9 cellular contexts compared by ENCODE assay signal in genomic region chr15:41828747-41829270, GRCh38. TPM values are rescaled to one million over a fixed set of nuclear protein-coding genes. Genes with fewer than 3 reads are reported as not detected.
A peak's percentile ranks its signal among the peaks of the same experiment; 100 is the strongest.
DNase-seq lines count a peak whose midpoint lies in the region; ATAC-seq and TF ChIP-seq lines count a peak whose summit lies in the region.
"Had no signal": no experiment of that assay in that cellular context is flagged by ENCODE, and none has a peak within 500 bp of the region (broad histone marks: within the 10 kb centered on the region; RNA-seq: fewer than 3 reads in every experiment).

No MANE protein-coding gene starts in this region.

- H3K27ac Mint-ChIP-seq in chondrocyte (ENCODE audit: unreplicated experiment) = peak overlapping the region; percentile 79
- H3K27ac Mint-ChIP-seq in naive B cell = peak overlapping the region; percentile 2 to 96 (median 90)

- H3K27me3 ChIP-seq in Karpas-422 (ENCODE audit: low read length) = no peaks in the 10 kb centered on the region

- no peak overlapping the region for H2AFZ ChIP-seq in Karpas-422 (ENCODE audit: low read length)

- no peak for TF ChIP-seq CTCF in AG10803 (conservative IDR thresholded peaks at IDR 0.05; ENCODE audit: low read length)
- TF ChIP-seq CTCF in chondrocyte (IDR thresholded peaks at IDR 0.05) = no peak

- no peaks in the 10 kb centered on the region for H3K9me3 ChIP-seq in Karpas-422 (ENCODE audit: low read length)

- no peaks in the 10 kb centered on the region for H4K20me1 ChIP-seq in Karpas-422 (ENCODE audit: insufficient read depth, low read depth, low read length)

- ATAC-seq in naive B cell (ENCODE audit: low read depth in 2 of 2) = no peak

- DNase-seq in AG10803 (ENCODE audit: low read depth) (peak; percentile 12), Karpas-422 (no peak), chondrocyte (ENCODE audit: low spot score) (no peak), naive B cell (no peak), SHP77 (lab: John Stamatoyannopoulos, UW) (no peak), SW 1271 (lab: John Stamatoyannopoulos, UW) (no peak), head of caudate nucleus (no peak)
- no peak for DNase-seq in activated CD8-positive, alpha-beta memory T cell treated with anti-CD3 and anti-CD28 coated beads, Interleukin-2, amount 50 U/mL, for 48 hours
- DNase-seq: activated CD4-positive, CD25-positive, alpha-beta regulatory T cell treated with anti-CD3 and anti-CD28 coated beads, Interleukin-2, amount 50 U/mL, for 72 hours had no signal

- peaks cover 23% of the 10 kb centered on the region for H3K4me1 ChIP-seq in Karpas-422 (ENCODE audit: low read length)

- intact Hi-C loops in head of caudate nucleus (cut with DNase I) = no loop called here

- no peaks in the 10 kb centered on the region for H3K9me3 Mint-ChIP-seq in chondrocyte (ENCODE audit: low read depth)
- no peaks in the 10 kb centered on the region for H3K9me3 Mint-ChIP-seq in naive B cell

- peak overlapping the region; percentile 87 for H3K4me3 ChIP-seq in AG10803 (ENCODE audit: low read length)
- peak overlapping the region; percentile 78 for H3K4me3 ChIP-seq in Karpas-422 (ENCODE audit: low read length)

- H3K36me3 Mint-ChIP-seq in chondrocyte (ENCODE audit: low read depth) (peaks cover 7% of the 10 kb centered on the region), naive B cell (no peaks in the 10 kb centered on the region)

- H3K4me3 Mint-ChIP-seq in chondrocyte (ENCODE audit: unreplicated experiment) = peak overlapping the region; percentile 77
- H3K4me3 Mint-ChIP-seq in naive B cell = peak overlapping the region; percentile 83 to 98 (median 94)

- no peaks in the 10 kb centered on the region for H3K27me3 Mint-ChIP-seq in chondrocyte (ENCODE audit: low read depth)
- no peaks in the 10 kb centered on the region for H3K27me3 Mint-ChIP-seq in naive B cell

- H3K9me2 ChIP-seq in Karpas-422 (replicated peaks; ENCODE audit: insufficient read depth, low read length) = no peaks in the 10 kb centered on the region

- peak overlapping the region; percentile 74 for H3K9ac ChIP-seq in Karpas-422 (ENCODE audit: low read length)

- H3K4me2 ChIP-seq in Karpas-422 (ENCODE audit: low read depth, low read length, poor library complexity, severe bottlenecking) = peak overlapping the region; percentile 80

- H3K36me3 ChIP-seq in Karpas-422 (ENCODE audit: insufficient read depth, low read length) = no peaks in the 10 kb centered on the region

- no peak overlapping the region for H3K27ac ChIP-seq in Karpas-422 (ENCODE audit: low read length)

- no peaks in the 10 kb centered on the region for H3K79me2 ChIP-seq in Karpas-422 (ENCODE audit: low read length)

- peaks cover 15% of the 10 kb centered on the region for H3K4me1 Mint-ChIP-seq in chondrocyte (ENCODE audit: low read depth)
- H3K4me1 Mint-ChIP-seq in naive B cell = peaks cover 22 to 48% (median 36%) of the 10 kb centered on the region in 3 donors

RNA-seq across cellular contexts. Expression of gene JMJD7, which starts 0.9 kb away (rescaled TPM):
- 2.8 and 9.2 TPM in 2 replicates for total RNA-seq in Karpas-422 (2014; rRNA removed; shearing (Covaris generic); ENCODE audit: low replicate concordance)
- 4.9 to 5.4 TPM (median 5.2 TPM) in 3 replicates for total RNA-seq in chondrocyte
- polyA plus RNA-seq in naive B cell (ENCODE audit: low read depth in 6 of 6) = 10 to 100 TPM; 11.3 to 32.6 (median 14.3) TPM

RNA-seq across cellular contexts. Expression of gene PLA2G4B, which starts 9.8 kb away (rescaled TPM):
- total RNA-seq in Karpas-422 (2014; rRNA removed; shearing (Covaris generic); ENCODE audit: low replicate concordance) = 2.2 and 6.1 TPM in 2 replicates
- total RNA-seq in chondrocyte = 2.1 to 3.4 TPM (median 2.9 TPM) in 3 replicates
- 1 to 10 TPM in 1 of 6 donors, under 1 TPM in 3, not detected in 2; 0.45 to 1.5 (median 0.48) TPM for polyA plus RNA-seq in naive B cell (ENCODE audit: low read depth in 6 of 6)

RNA-seq across cellular contexts. Expression of gene MAPKBP1, which starts 54.5 kb away (rescaled TPM):
- total RNA-seq in Karpas-422 (2014; rRNA removed; shearing (Covaris generic); ENCODE audit: low replicate concordance) = 17.8 and 29.8 TPM in 2 replicates
- 24.9 to 36.6 TPM (median 27.2 TPM) in 3 replicates for total RNA-seq in chondrocyte
- polyA plus RNA-seq in naive B cell (ENCODE audit: low read depth in 6 of 6) = 1 to 10 TPM in 5 of 6 donors, not detected in 1; 1.6 to 5.5 (median 2.2) TPM
